23 cellular contexts compared by ENCODE assay signal in genomic region chr2:226680674-226681073, GRCh38.
A peak's percentile ranks its signal among the peaks of the same experiment; 100 is the strongest.
DNase-seq lines count a peak whose midpoint lies in the region; ATAC-seq, FAIRE-seq and TF ChIP-seq lines count a peak whose summit lies in the region.
"Had no signal": no experiment of that assay in that cellular context is flagged by ENCODE, and none has a peak within 500 bp of the region (broad histone marks: within the 10 kb centered on the region; RNA-seq: fewer than 3 reads in every experiment).

No MANE protein-coding gene starts in this region.

- no peak for TF ChIP-seq RAD21 in HepG2 (CRISPR knock-in tag; IDR thresholded peaks at IDR 0.05)

- 41% methylated on average over 3 of the region's 3 CpGs for WGBS in HepG2 (ENCODE audit: low lambda C conversion rate)
- WGBS in right lobe of liver (ENCODE audit: insufficient coverage, low coverage, low lambda C conversion rate, missing lambda C conversion rate) = 74% methylated on average over 3 of the region's 3 CpGs
- 14 to 61% (median 34%) methylated on average over 3 of the region's 3 CpGs for WGBS in small intestine, 3 donors

- H3K9me3 ChIP-seq in HepG2 (ENCODE audit: low read length) (no peaks in the 10 kb centered on the region), right lobe of liver (no peaks in the 10 kb centered on the region), gastrocnemius medialis (no peaks in the 10 kb centered on the region), small intestine (ENCODE audit: control insufficient read depth, low read depth) (no peaks in the 10 kb centered on the region)
- H3K9me3 ChIP-seq: A549, Caco-2 had no signal

- no peaks in the 10 kb centered on the region for H3K9me3 Mint-ChIP-seq in stimulated activated naive B cell treated with anti-CD40 and anti-IgM and Interleukin-4, amounts not matched to agents 10 μg/mL and 1 μg/mL and 100 μg/mL, for 72 hours
- H3K9me3 Mint-ChIP-seq: CD4-positive, alpha-beta T cell; CD8-positive, alpha-beta T cell had no signal

- TF ChIP-seq CTCF in HepG2 (CRISPR knock-in tag; IDR thresholded peaks at IDR 0.05) (no peak), right lobe of liver (IDR thresholded peaks at IDR 0.05) (no peak), gastrocnemius medialis (IDR thresholded peaks at IDR 0.05 in 4 of 5, conservative IDR thresholded peaks at IDR 0.05 in 1 of 5) (no peak)

- H3K27ac ChIP-seq in HepG2 (ENCODE audit: extremely low read length, insufficient read depth, low read length) (no peak overlapping the region), right lobe of liver (no peak overlapping the region), gastrocnemius medialis (peak overlapping the region in 3 of 4 donors; percentile 79 to 83 (median 80)), small intestine (ENCODE audit: low read depth in 1 of 2, low read length in 1 of 2) (no peak overlapping the region)
- H3K27ac ChIP-seq: 22Rv1; A549; BLaER1 treated with 17β-estradiol and CSF1 and Interleukin-3, amounts not matched to agents 10 nM and 100 nM; C4-2B had no signal

- H3K27me3 ChIP-seq in HepG2 (ENCODE audit: control insufficient read depth in 1 of 2, insufficient read depth in 2 of 2, low read length in 2 of 2) (no peaks in the 10 kb centered on the region), right lobe of liver (no peaks in the 10 kb centered on the region), gastrocnemius medialis (no peaks in the 10 kb centered on the region), small intestine (ENCODE audit: control insufficient read depth in 2 of 2, insufficient read depth in 2 of 2, low read length in 2 of 2) (no peaks in the 10 kb centered on the region)

- H3K27ac Mint-ChIP-seq in stimulated activated naive B cell treated with anti-CD40 and anti-IgM and Interleukin-4, amounts not matched to agents 10 μg/mL and 1 μg/mL and 100 μg/mL, for 72 hours = no peak overlapping the region
- H3K27ac Mint-ChIP-seq: B cell; CD4-positive, alpha-beta T cell; CD8-positive, alpha-beta T cell had no signal

- DNase-seq in HepG2 (ENCODE audit: low spot score) (peak; percentile 54), right lobe of liver (no peak), gastrocnemius medialis (no peak), small intestine (peak; percentile 83), kidney glomerular epithelial cell (lab: John Stamatoyannopoulos, UW) (no peak)
- no peak for DNase-seq in stimulated activated naive B cell treated with anti-CD40 and anti-IgM and Interleukin-4, amounts not matched to agents 10 μg/mL and 1 μg/mL and 100 μg/mL, for 72 hours
- DNase-seq: AML-193; Calu3; CD4-positive, alpha-beta T cell; CD8-positive, alpha-beta T cell; DMS79 treated with DMSO at 0.1 percent for 48 hours; GF-D8 had no signal

- H3K4me1 ChIP-seq in HepG2 (ENCODE audit: insufficient read depth, low read length) = peaks cover 22% of the 10 kb centered on the region
- peaks cover 0 to 14% (median 4%) of the 10 kb centered on the region in 4 donors for H3K4me1 ChIP-seq in right lobe of liver
- H3K4me1 ChIP-seq in gastrocnemius medialis = peaks cover 14 to 25% of the 10 kb centered on the region in 2 donors
- peaks cover 0 to 12% of the 10 kb centered on the region in 2 donors for H3K4me1 ChIP-seq in small intestine (ENCODE audit: control insufficient read depth in 2 of 2, insufficient read depth in 1 of 2, low read depth in 1 of 2, low read length in 1 of 2)
- H3K4me1 ChIP-seq: A549 had no signal

- POLR2A ChIA-PET in HepG2 (lab: Yijun Ruan, JAX) = interaction anchor here (0.7 kb wide), 1 partner anchor 788 kb away, joined by 3 read pairs; no protein-coding TSS in a partner anchor

- TF ChIP-seq POLR2A in HepG2 (IDR thresholded peaks at IDR 0.05; ENCODE audit: insufficient read depth in 1 of 2, low read depth in 2 of 2, low read length in 2 of 2) (no peak), right lobe of liver (IDR thresholded peaks at IDR 0.05) (no peak), gastrocnemius medialis (IDR thresholded peaks at IDR 0.05) (no peak)

- no peaks in the 10 kb centered on the region for H3K79me2 ChIP-seq in HepG2 (ENCODE audit: insufficient read depth, low read length)

- intact Hi-C loops in HepG2 (cut with micrococcal nuclease; ENCODE audit: unreplicated experiment) = no loop called here
- intact Hi-C loops in right lobe of liver (cut with DNase I) = no loop called here
- intact Hi-C loops in gastrocnemius medialis (cut with DNase I; ENCODE audit: low total_unique reads) = no loop called here

- H2AFZ ChIP-seq in HepG2 (ENCODE audit: low read length) = peak overlapping the region; percentile 30

- H3K4me3 Mint-ChIP-seq in stimulated activated naive B cell treated with anti-CD40 and anti-IgM and Interleukin-4, amounts not matched to agents 10 μg/mL and 1 μg/mL and 100 μg/mL, for 72 hours = no peak overlapping the region
- H3K4me3 Mint-ChIP-seq: B cell; CD4-positive, alpha-beta T cell; CD8-positive, alpha-beta T cell had no signal

- no peak for TF ChIP-seq EP300 in HepG2 (IDR thresholded peaks at IDR 0.05; ENCODE audit: low read depth in 2 of 2, low read length in 2 of 2)
- TF ChIP-seq EP300 in HepG2 (CRISPR knock-in tag; IDR thresholded peaks at IDR 0.05; ENCODE audit: borderline replicate concordance) = no peak

- H3K4me3 ChIP-seq in HepG2 (replicated peaks in 1 of 3; ENCODE audit: insufficient read depth in 1 of 3, low read depth in 2 of 3, low read length in 3 of 3) = no peak overlapping the region
- H3K4me3 ChIP-seq in right lobe of liver = no peak overlapping the region
- H3K4me3 ChIP-seq in gastrocnemius medialis = no peak overlapping the region
- no peak overlapping the region for H3K4me3 ChIP-seq in small intestine (ENCODE audit: low read depth in 1 of 2, low read length in 2 of 2)
- H3K4me3 ChIP-seq: A549; BLaER1 treated with 17β-estradiol and CSF1 and Interleukin-3, amounts not matched to agents 10 nM and 100 nM had no signal

- H3K36me3 ChIP-seq in HepG2 (replicated peaks in 1 of 2; ENCODE audit: control insufficient read depth in 1 of 2, insufficient read depth in 2 of 2, low read length in 2 of 2) (no peaks in the 10 kb centered on the region), right lobe of liver (no peaks in the 10 kb centered on the region), gastrocnemius medialis (no peaks in the 10 kb centered on the region), small intestine (ENCODE audit: control insufficient read depth in 2 of 2, insufficient read depth in 2 of 2, low read length in 2 of 2) (no peaks in the 10 kb centered on the region)
- H3K36me3 ChIP-seq: BLaER1 treated with 17β-estradiol and CSF1 and Interleukin-3, amounts not matched to agents 10 nM and 100 nM had no signal

- H3K4me1 Mint-ChIP-seq in stimulated activated naive B cell treated with anti-CD40 and anti-IgM and Interleukin-4, amounts not matched to agents 10 μg/mL and 1 μg/mL and 100 μg/mL, for 72 hours = no peaks in the 10 kb centered on the region
- H3K4me1 Mint-ChIP-seq: B cell had no signal

- H3K4me2 ChIP-seq in HepG2 (ENCODE audit: low read depth, low read length) = no peak overlapping the region; the same call in 1 of the 2 replicates
- H3K4me2 ChIP-seq: A549; BLaER1 treated with 17β-estradiol and CSF1 and Interleukin-3, amounts not matched to agents 10 nM and 100 nM had no signal

- peak; percentile 76 for ATAC-seq in HepG2
- ATAC-seq in right lobe of liver = no peak
- no peak for ATAC-seq in gastrocnemius medialis
- ATAC-seq in stimulated activated naive B cell treated with anti-CD40 and anti-IgM and Interleukin-4, amounts not matched to agents 10 μg/mL and 1 μg/mL and 100 μg/mL, for 72 hours (replicated peaks) = no peak
- no peak for ATAC-seq in HG03442 (IDR thresholded peaks at IDR 0.05; ENCODE audit: unreplicated experiment)
- ATAC-seq: A549; CD8-positive, alpha-beta T cell had no signal

- no TSS peak for BruUV-seq in HepG2 (replicated peaks; lab: Mats Ljungman, UMichigan)

- FAIRE-seq in HepG2 (lab: Jason Lieb, UNC) = no peak
- no peak for FAIRE-seq in small intestine (lab: Jason Lieb, UNC)
- FAIRE-seq: A549, D721Med, G401.6, GM12891, GM19239 had no signal

- H4K20me1 ChIP-seq in HepG2 (ENCODE audit: insufficient read depth, low read length) = no peaks in the 10 kb centered on the region
- H4K20me1 ChIP-seq: BLaER1 treated with 17β-estradiol and CSF1 and Interleukin-3, amounts not matched to agents 10 nM and 100 nM had no signal

- CTCF ChIA-PET in HepG2 (lab: Yijun Ruan, JAX; ENCODE audit: low intra/inter-chr PET ratio, low total read pairs) = no interaction called here

- H3K36me3 Mint-ChIP-seq in stimulated activated naive B cell treated with anti-CD40 and anti-IgM and Interleukin-4, amounts not matched to agents 10 μg/mL and 1 μg/mL and 100 μg/mL, for 72 hours = no peaks in the 10 kb centered on the region
- H3K36me3 Mint-ChIP-seq: CD8-positive, alpha-beta T cell had no signal

- in situ Hi-C loops in HepG2 (cut with HindIII; ENCODE audit: extremely low pct_ligation_motif_present, low pct_unique_long_range_greater_than_20kb) (no loop called here), gastrocnemius medialis (cut with MboI; ENCODE audit: low sequenced_read_pairs in 4 of 4) (no loop called here)

- peaks cover 4 to 7% of the 10 kb centered on the region in 2 donors for H3K27me3 Mint-ChIP-seq in stimulated activated naive B cell treated with anti-CD40 and anti-IgM and Interleukin-4, amounts not matched to agents 10 μg/mL and 1 μg/mL and 100 μg/mL, for 72 hours
- H3K27me3 Mint-ChIP-seq: CD4-positive, alpha-beta T cell had no signal

- H3K9ac ChIP-seq in HepG2 (ENCODE audit: insufficient read depth, low read depth, low read length) = no peak overlapping the region
- H3K9ac ChIP-seq: BLaER1 treated with 17β-estradiol and CSF1 and Interleukin-3, amounts not matched to agents 10 nM and 100 nM had no signal

TF ChIP-seq in HepG2, 621 proteins besides CTCF, POLR2A, EP300 and RAD21 (continues in another document):
- TF ChIP-seq ARHGAP35 (CRISPR knock-in tag; IDR thresholded peaks at IDR 0.05; ENCODE audit: borderline replicate concordance) (no peak), CENPT (CRISPR knock-in tag; IDR thresholded peaks at IDR 0.05; ENCODE audit: low read depth) (no peak), BRCA1 (CRISPR knock-in tag; IDR thresholded peaks at IDR 0.05) (no peak), TEAD3 (CRISPR knock-in tag; optimal IDR thresholded peaks at IDR 0.05; ENCODE audit: borderline replicate concordance) (peak; percentile 11), GFI1 (CRISPR knock-in tag; IDR thresholded peaks at IDR 0.05; ENCODE audit: borderline replicate concordance) (peak; percentile 69), ZMYM4 (CRISPR knock-in tag; IDR thresholded peaks at IDR 0.05) (no peak), GATAD1 (CRISPR knock-in tag; IDR thresholded peaks at IDR 0.05) (no peak), ZNF558 (CRISPR knock-in tag; IDR thresholded peaks at IDR 0.05; ENCODE audit: borderline replicate concordance) (no peak)

Comparison
In these comparisons a context has a peak if more than half of its experiments do, and no peak if none do; other contexts are left out.
1. DNase-seq: peak in HepG2 (single experiment) and small intestine (single experiment); none in right lobe of liver (0 of 3), gastrocnemius medialis (0 of 2), stimulated activated naive B cell treated with anti-CD40 and anti-IgM and Interleukin-4, amounts not matched to agents 10 μg/mL and 1 μg/mL and 100 μg/mL, for 72 hours (single experiment) and kidney glomerular epithelial cell (single experiment).
2. H3K27ac ChIP-seq: peak in gastrocnemius medialis (3 of 4); none in HepG2 (single experiment), right lobe of liver (0 of 3) and small intestine (0 of 2).